In genomic region chr19:44770550-44771257, GRCh38 we compare ENCODE assay signal across 8 cellular contexts. TPM values are rescaled to one million over a fixed set of nuclear protein-coding genes. Genes with fewer than 3 reads are reported as not detected.
DNase-seq lines count a peak whose midpoint lies in the region; ATAC-seq, FAIRE-seq and TF ChIP-seq lines count a peak whose summit lies in the region.

No MANE protein-coding gene starts in this region.

- H3K9me3 Mint-ChIP-seq in activated B cell treated with CpG ODN at 0.5 μM for 24 hours: peaks cover 3% of the 10 kb centered on the region

- TF ChIP-seq CTCF in activated B cell treated with CpG ODN at 0.5 μM for 24 hours (IDR thresholded peaks at IDR 0.05) (no peak), cardiac fibroblast (IDR thresholded peaks at IDR 0.05; ENCODE audit: low read depth, low read length) (peak; percentile 73), kidney (IDR thresholded peaks at IDR 0.05; ENCODE audit: borderline replicate concordance, extremely low read depth, insufficient read depth) (peak; percentile 88)

- peaks cover 0 to 11% of the 10 kb centered on the region in 2 donors for H3K4me1 ChIP-seq in kidney (ENCODE audit: control insufficient read depth in 1 of 2, insufficient read depth in 1 of 2, low read depth in 1 of 2, low read length in 2 of 2)

- H3K4me3 ChIP-seq in cardiac fibroblast (replicated peaks in 1 of 2; ENCODE audit: low read depth in 2 of 2, low read length in 2 of 2): no peak overlapping the region
- peak overlapping the region in 1 of 2 donors; percentile 39 for H3K4me3 ChIP-seq in kidney (ENCODE audit: low read length in 2 of 2)

- no peaks in the 10 kb centered on the region for H3K36me3 ChIP-seq in kidney (ENCODE audit: control insufficient read depth in 1 of 2, insufficient read depth in 2 of 2, low read length in 2 of 2)

- intact Hi-C loops in activated B cell treated with CpG ODN at 0.5 μM for 24 hours (cut with micrococcal nuclease): loop anchor here (1.0 to 5.0 kb wide), 8 partner anchors 17 to 182 kb away; partner anchors contain the start of gene BCL3
- intact Hi-C loops in kidney (cut with DNase I): no loop called here

- H3K9me3 ChIP-seq in kidney (ENCODE audit: control insufficient read depth in 1 of 2, low read length in 2 of 2): peaks cover 0 to 5% of the 10 kb centered on the region in 2 donors

- no peaks in the 10 kb centered on the region for H3K36me3 Mint-ChIP-seq in activated B cell treated with CpG ODN at 0.5 μM for 24 hours (ENCODE audit: low read depth)

- CTCF ChIA-PET in activated B cell treated with CpG ODN at 0.5 μM for 24 hours (lab: Charles Lee): interaction anchor here (0.6 to 6.3 kb wide), 19 partner anchors 13 to 669 kb away, joined by 3 to 359 read pairs (median 4); partner anchors contain the start of genes BCL3 and CLASRP

- TF ChIP-seq POLR2A in GM19099 (IDR thresholded peaks at IDR 0.05; ENCODE audit: extremely low read depth, insufficient read length, low read depth): peak; percentile 22

- ATAC-seq in HG03342 (IDR thresholded peaks at IDR 0.05; ENCODE audit: unreplicated experiment) (peak; percentile 96), activated B cell treated with CpG ODN at 0.5 μM for 24 hours (ENCODE audit: low read depth) (peak; percentile 100)

- H3K27ac ChIP-seq in kidney (ENCODE audit: low read depth in 2 of 2, low read length in 2 of 2): no peak overlapping the region

- H3K4me1 Mint-ChIP-seq in activated B cell treated with CpG ODN at 0.5 μM for 24 hours: peaks cover 30% of the 10 kb centered on the region

- H3K4me3 Mint-ChIP-seq in activated B cell treated with CpG ODN at 0.5 μM for 24 hours: peak overlapping the region; percentile 73

- peak; percentile 70 for FAIRE-seq in kidney (lab: Jason Lieb, UNC)

- no peaks in the 10 kb centered on the region for H3K27me3 Mint-ChIP-seq in activated B cell treated with CpG ODN at 0.5 μM for 24 hours

- peak overlapping the region; percentile 86 for H3K27ac Mint-ChIP-seq in activated B cell treated with CpG ODN at 0.5 μM for 24 hours

- POLR2A ChIA-PET in activated B cell treated with CpG ODN at 0.5 μM for 24 hours (lab: Charles Lee): interaction anchor here (0.5 to 10.4 kb wide), 30 partner anchors 9 to 1949 kb away, joined by 3 to 283 read pairs (median 5); partner anchors contain the start of genes BCL3, PPP1R37, TOMM40 and ZNF180

- DNase-seq in AML-193 (lab: John Stamatoyannopoulos, UW) (peak; percentile 92 to 95), NCI-H345 treated with DMSO at 0.1 percent for 48 hours (lab: John Stamatoyannopoulos, UW; ENCODE audit: unreplicated experiment) (peak; percentile 64), activated B cell treated with CpG ODN at 0.5 μM for 24 hours (peak; percentile 97), cardiac fibroblast (ENCODE audit: low read depth in 2 of 2) (peak; percentile 94 to 96), kidney (peak; percentile 97)
- peak; percentile 91 to 98 for DNase-seq in stimulated activated CD4-positive, alpha-beta T cell treated with anti-CD3 and anti-CD28 coated beads, Interleukin-1b, Interleukin-23, amount 100 ng/mL, for 4 hours (ENCODE audit: low read depth in 2 of 2)

- H3K9ac ChIP-seq in kidney (ENCODE audit: low read length in 2 of 2): peak overlapping the region in 1 of 2 donors; percentile 58

RNA-seq across cellular contexts. Expression of gene CBLC, which starts 7.0 kb away (rescaled TPM):
- not detected in 2 replicates for total RNA-seq in activated B cell treated with CpG ODN at 0.5 μM for 24 hours
- 11.5 TPM for total RNA-seq in kidney
- polyA plus RNA-seq in kidney (ENCODE audit: insufficient read depth, low read depth, low replicate concordance): 8.2 TPM

RNA-seq across cellular contexts. Expression of gene BCL3, which starts 22.2 kb away (rescaled TPM):
- 121 and 149 TPM in 2 replicates for total RNA-seq in activated B cell treated with CpG ODN at 0.5 μM for 24 hours
- total RNA-seq in kidney: 86.8 TPM
- 23.2 TPM for polyA plus RNA-seq in kidney (ENCODE audit: insufficient read depth, low read depth, low replicate concordance)

RNA-seq across cellular contexts. Expression of gene BCAM, which starts 38.2 kb away (rescaled TPM):
- total RNA-seq in activated B cell treated with CpG ODN at 0.5 μM for 24 hours: not detected in 2 replicates
- 748 TPM for total RNA-seq in kidney
- 671 TPM for polyA plus RNA-seq in kidney (ENCODE audit: insufficient read depth, low read depth, low replicate concordance)

Comparison
In these comparisons a context has a peak if more than half of its experiments do, and no peak if none do; other contexts are left out.
1. RNA of gene CBLC, which starts 7.0 kb away (total RNA-seq): 11.5 TPM in kidney (single experiment); not detected in activated B cell treated with CpG ODN at 0.5 μM for 24 hours; every median in the first group is over 10 times any median in the second.
2. RNA of gene BCAM, which starts 38.2 kb away (total RNA-seq): 748 TPM in kidney (single experiment); not detected in activated B cell treated with CpG ODN at 0.5 μM for 24 hours; every median in the first group is over 100 times any median in the second.
3. Peak in every context shown above with its lines, with median percentiles within 50 percentile points of each other: DNase-seq.